In the genomic region with DNA sequence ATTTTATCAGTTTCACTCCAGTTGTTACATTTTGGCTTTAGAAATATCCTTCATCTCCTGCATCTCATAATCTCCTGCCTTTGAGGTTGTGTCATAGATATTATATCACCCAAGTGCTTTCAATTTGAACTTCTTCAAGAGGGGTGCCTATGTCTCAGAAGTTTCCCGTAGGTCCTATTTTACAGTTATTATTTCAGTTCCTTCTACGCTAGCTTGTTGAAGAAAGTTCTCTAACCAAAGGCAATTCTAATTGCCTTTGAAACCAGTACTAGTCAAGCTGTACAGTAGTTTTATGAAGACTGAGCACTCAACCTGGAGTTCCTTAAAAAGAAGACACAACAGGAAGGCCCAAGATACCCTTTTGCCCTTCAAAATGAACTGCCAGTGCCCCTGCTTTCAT, we compare ENCODE assay signal across 19 cellular contexts.
DNase-seq lines count a peak whose midpoint lies in the region; ATAC-seq, FAIRE-seq and TF ChIP-seq lines count a peak whose summit lies in the region.
"Had no signal": no experiment of that assay in that cellular context is flagged by ENCODE, and none has a peak within 500 bp of the region (broad histone marks: within the 10 kb centered on the region; RNA-seq: fewer than 3 reads in every experiment).

No MANE protein-coding gene starts in this region.

- H3K27ac ChIP-seq in H9 (ENCODE audit: insufficient read length, low read depth, low read length): no peak overlapping the region
- H3K27ac ChIP-seq: GM23248 had no signal

- no peak overlapping the region for H4K5ac ChIP-seq in H9 (ENCODE audit: insufficient read length, low read depth, low read length)

- H3K9me3 ChIP-seq in H9 (ENCODE audit: control insufficient read depth, low read depth, low read length): no peaks in the 10 kb centered on the region

- H4K91ac ChIP-seq in H9 (ENCODE audit: insufficient read length, low read depth, low read length): no peak overlapping the region

- no peak overlapping the region for H3K9ac ChIP-seq in H9 (ENCODE audit: extremely low read depth, insufficient read length, low read length)
- H3K9ac ChIP-seq: GM23248 had no signal

- H3K9me3 Mint-ChIP-seq in IgD-negative memory B cell: peaks cover 0 to 2% (median 0%) of the 10 kb centered on the region in 3 donors
- H3K9me3 Mint-ChIP-seq in WTC11: peaks cover 4% of the 10 kb centered on the region; the same call in 1 of the 2 replicates
- peaks cover 3% of the 10 kb centered on the region for H3K9me3 Mint-ChIP-seq in stimulated activated memory B cell treated with anti-CD40 and anti-IgM and Interleukin-4, amounts not matched to agents 10 μg/mL and 1 μg/mL and 100 μg/mL, for 72 hours
- no peaks in the 10 kb centered on the region for H3K9me3 Mint-ChIP-seq in H9
- H3K9me3 Mint-ChIP-seq: CD14-positive monocyte had no signal

- peaks cover 25% of the 10 kb centered on the region for H3K36me3 Mint-ChIP-seq in IgD-negative memory B cell
- peaks cover 6% of the 10 kb centered on the region for H3K36me3 Mint-ChIP-seq in WTC11
- peaks cover 46% of the 10 kb centered on the region for H3K36me3 Mint-ChIP-seq in stimulated activated memory B cell treated with anti-CD40 and anti-IgM and Interleukin-4, amounts not matched to agents 10 μg/mL and 1 μg/mL and 100 μg/mL, for 72 hours
- peaks cover 0 to 8% (median 4%) of the 10 kb centered on the region in 3 experiments; a peak in 4 of 7 replicates for H3K36me3 Mint-ChIP-seq in H9 (ENCODE audit: insufficient read depth in 1 of 3, low read depth in 3 of 3)

- WGBS in H9 (ENCODE audit: extremely low coverage, insufficient read length, low lambda C conversion rate): no CpG with 5 or more reads among the region's 2 CpGs

- H3K23me2 ChIP-seq in H9 (ENCODE audit: insufficient read length, low read depth, low read length, poor library complexity, severe bottlenecking): no peaks in the 10 kb centered on the region

- no peak overlapping the region for H2BK5ac ChIP-seq in H9 (ENCODE audit: insufficient read length, low read length)

- H3T11ph ChIP-seq in H9 (ENCODE audit: low read length): no peak overlapping the region

- H3K27me3 Mint-ChIP-seq in IgD-negative memory B cell (no peaks in the 10 kb centered on the region), WTC11 (ENCODE audit: low read depth) (no peaks in the 10 kb centered on the region), H9 (ENCODE audit: low read depth) (no peaks in the 10 kb centered on the region)
- H3K27me3 Mint-ChIP-seq in stimulated activated memory B cell treated with anti-CD40 and anti-IgM and Interleukin-4, amounts not matched to agents 10 μg/mL and 1 μg/mL and 100 μg/mL, for 72 hours: no peaks in the 10 kb centered on the region

- no peak overlapping the region for H3K14ac ChIP-seq in H9 (ENCODE audit: insufficient read depth, low read length)

- no peak overlapping the region for H3K4ac ChIP-seq in H9 (ENCODE audit: low read depth, low read length)

- H3K4me3 Mint-ChIP-seq in IgD-negative memory B cell: peak overlapping the region in 3 of 4 donors; percentile 1 to 75 (median 17)
- H3K4me3 Mint-ChIP-seq in WTC11: no peak overlapping the region
- H3K4me3 Mint-ChIP-seq in stimulated activated memory B cell treated with anti-CD40 and anti-IgM and Interleukin-4, amounts not matched to agents 10 μg/mL and 1 μg/mL and 100 μg/mL, for 72 hours: no peak overlapping the region
- no peak overlapping the region for H3K4me3 Mint-ChIP-seq in H9
- H3K4me3 Mint-ChIP-seq: CD14-positive monocyte had no signal

- H3K4me1 ChIP-seq in H9 (ENCODE audit: insufficient read depth, low read length): peaks cover 5% of the 10 kb centered on the region; the same call in 1 of the 2 replicates

- DNase-seq in GM12891 (ENCODE audit: insufficient read length, low spot score) (no peak), WTC11 (ENCODE audit: low spot score) (no peak), NCI-H2196 (lab: John Stamatoyannopoulos, UW; ENCODE audit: unreplicated experiment) (no peak), H9 (no peak), NCI-H1048 (lab: John Stamatoyannopoulos, UW) (no peak)
- DNase-seq: COR-L47, DMS153, GDM1, GM23248, HCEC 1CT, NCI-H1417, NCI-H187 treated with DMSO at 0.1 percent for 48 hours, NCI-H345, NCI-H526, Right ventricle myocardium superior had no signal

- H2BK120ac ChIP-seq in H9 (ENCODE audit: low read depth, low read length, poor library complexity, severe bottlenecking): no peak overlapping the region

- H3K23ac ChIP-seq in H9 (ENCODE audit: insufficient read length, low read depth, low read length): no peak overlapping the region

- TF ChIP-seq CTCF in WTC11 (IDR thresholded peaks at IDR 0.05): no peak
- no peak for TF ChIP-seq CTCF in H9 (conservative IDR thresholded peaks at IDR 0.05)

- H2BK15ac ChIP-seq in H9 (ENCODE audit: low read depth, low read length): no peak overlapping the region

- no peak overlapping the region for H3K56ac ChIP-seq in H9 (ENCODE audit: insufficient read length, low read depth, low read length)

- CTCF ChIA-PET in WTC11 (lab: Charles Lee): interaction anchor here (0.8 kb wide), 1 partner anchor 10 kb away, joined by 3 read pairs; no protein-coding TSS in a partner anchor

- peak; percentile 91 for FAIRE-seq in GM12891 (lab: Jason Lieb, UNC)
- FAIRE-seq: RCC 7860 had no signal

- H3K4me1 Mint-ChIP-seq in IgD-negative memory B cell (peaks cover 44 to 60% (median 46%) of the 10 kb centered on the region in 3 donors), WTC11 (peaks cover 50% of the 10 kb centered on the region), H9 (peaks cover 19% of the 10 kb centered on the region in 2 experiments)
- H3K4me1 Mint-ChIP-seq in stimulated activated memory B cell treated with anti-CD40 and anti-IgM and Interleukin-4, amounts not matched to agents 10 μg/mL and 1 μg/mL and 100 μg/mL, for 72 hours: peaks cover 54% of the 10 kb centered on the region
- H3K4me1 Mint-ChIP-seq: CD14-positive monocyte had no signal

- H2AK5ac ChIP-seq in H9 (ENCODE audit: insufficient read length, low read length): no peak overlapping the region

- H3K27ac Mint-ChIP-seq in IgD-negative memory B cell (peak overlapping the region in 1 of 3 donors; percentile 11), WTC11 (peak overlapping the region; percentile 10), H9 (peak overlapping the region in 1 of 3 experiments; percentile 26; a peak in 2 of 7 replicates)
- peak overlapping the region; percentile 76 for H3K27ac Mint-ChIP-seq in stimulated activated memory B cell treated with anti-CD40 and anti-IgM and Interleukin-4, amounts not matched to agents 10 μg/mL and 1 μg/mL and 100 μg/mL, for 72 hours
- H3K27ac Mint-ChIP-seq: CD14-positive monocyte had no signal

- no peak overlapping the region for H3K18ac ChIP-seq in H9 (ENCODE audit: insufficient read length, low read depth, low read length)

- H4K8ac ChIP-seq in H9 (replicated peaks; ENCODE audit: insufficient read length, low read depth, low read length): no peak overlapping the region

- no peak for ATAC-seq in WTC11
- ATAC-seq in stimulated activated memory B cell treated with anti-CD40 and anti-IgM and Interleukin-4, amounts not matched to agents 10 μg/mL and 1 μg/mL and 100 μg/mL, for 72 hours: no peak

- H4K20me1 ChIP-seq in H9 (ENCODE audit: control insufficient read depth, insufficient read depth, insufficient read length): no peaks in the 10 kb centered on the region

- POLR2A ChIA-PET in WTC11 (lab: Charles Lee): no interaction called here

- no peaks in the 10 kb centered on the region for H3K79me2 ChIP-seq in H9 (ENCODE audit: insufficient read depth, low read length)

- no peak overlapping the region for H2BK12ac ChIP-seq in H9 (ENCODE audit: insufficient read length, low read depth, low read length)

- H3K79me1 ChIP-seq in H9 (ENCODE audit: insufficient read depth, low read depth, low read length, poor library complexity, severe bottlenecking): no peaks in the 10 kb centered on the region

- TF ChIP-seq POLR2A in GM12891 (IDR thresholded peaks at IDR 0.05; ENCODE audit: low read depth, low read length): no peak

- no peak overlapping the region for H2AFZ ChIP-seq in H9 (ENCODE audit: low read length)
- H2AFZ ChIP-seq: GM23248 had no signal

- no peak overlapping the region for H3K4me2 ChIP-seq in H9 (ENCODE audit: insufficient read depth, insufficient read length, low read length)

- no peak overlapping the region for H2BK20ac ChIP-seq in H9 (ENCODE audit: low read depth, low read length, poor library complexity, severe bottlenecking)

- H3K27me3 ChIP-seq in H9 (ENCODE audit: insufficient read depth, low read length): no peaks in the 10 kb centered on the region

TF ChIP-seq in GM12891, 5 proteins besides CTCF, POLR2A, EP300 and RAD21:
- TF ChIP-seq SPI1 (IDR thresholded peaks at IDR 0.05; ENCODE audit: low read depth, low read length) (peak; percentile 58), POU2F2 (IDR thresholded peaks at IDR 0.05; ENCODE audit: low read depth, low read length) (no peak)
TF ChIP-seq in GM12891: peak in this region for 1.

TF ChIP-seq in WTC11, 78 proteins besides CTCF, POLR2A, EP300 and RAD21 (continues in another document):
- no peak for TF ChIP-seq SMAD4 (CRISPR knock-in tag; IDR thresholded peaks at IDR 0.05)
- TF ChIP-seq, protein P1, sequence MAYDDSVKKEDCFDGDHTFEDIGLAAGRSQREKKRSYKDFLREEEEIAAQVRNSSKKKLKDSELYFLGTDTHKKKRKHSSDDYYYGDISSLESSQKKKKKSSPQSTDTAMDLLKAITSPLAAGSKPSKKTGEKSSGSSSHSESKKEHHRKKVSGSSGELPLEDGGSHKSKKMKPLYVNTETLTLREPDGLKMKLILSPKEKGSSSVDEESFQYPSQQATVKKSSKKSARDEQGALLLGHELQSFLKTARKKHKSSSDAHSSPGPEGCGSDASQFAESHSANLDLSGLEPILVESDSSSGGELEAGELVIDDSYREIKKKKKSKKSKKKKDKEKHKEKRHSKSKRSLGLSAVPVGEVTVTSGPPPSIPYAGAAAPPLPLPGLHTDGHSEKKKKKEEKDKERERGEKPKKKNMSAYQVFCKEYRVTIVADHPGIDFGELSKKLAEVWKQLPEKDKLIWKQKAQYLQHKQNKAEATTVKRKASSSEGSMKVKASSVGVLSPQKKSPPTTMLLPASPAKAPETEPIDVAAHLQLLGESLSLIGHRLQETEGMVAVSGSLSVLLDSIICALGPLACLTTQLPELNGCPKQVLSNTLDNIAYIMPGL (CRISPR knock-in tag; IDR thresholded peaks at IDR 0.05): no peak
- no peak for TF ChIP-seq ZNF121 (CRISPR knock-in tag; IDR thresholded peaks at IDR 0.05)
- TF ChIP-seq RELA (CRISPR knock-in tag; IDR thresholded peaks at IDR 0.05; ENCODE audit: borderline replicate concordance): no peak
- TF ChIP-seq SMAD3 (CRISPR knock-in tag; IDR thresholded peaks at IDR 0.05; ENCODE audit: borderline replicate concordance): no peak
- no peak for TF ChIP-seq NFATC4 (CRISPR knock-in tag; IDR thresholded peaks at IDR 0.05)
- TF ChIP-seq ZNF219 (CRISPR knock-in tag; IDR thresholded peaks at IDR 0.05; ENCODE audit: borderline replicate concordance): no peak

Comparison
In these comparisons a context has a peak if more than half of its experiments do, and no peak if none do; other contexts are left out.
1. H3K4me3 Mint-ChIP-seq: peak in IgD-negative memory B cell (3 of 4); none in WTC11 (single experiment), stimulated activated memory B cell treated with anti-CD40 and anti-IgM and Interleukin-4, amounts not matched to agents 10 μg/mL and 1 μg/mL and 100 μg/mL, for 72 hours (single experiment) and H9 (0 of 2).